ENCODE assay signal across 16 cellular contexts in the genomic region with DNA sequence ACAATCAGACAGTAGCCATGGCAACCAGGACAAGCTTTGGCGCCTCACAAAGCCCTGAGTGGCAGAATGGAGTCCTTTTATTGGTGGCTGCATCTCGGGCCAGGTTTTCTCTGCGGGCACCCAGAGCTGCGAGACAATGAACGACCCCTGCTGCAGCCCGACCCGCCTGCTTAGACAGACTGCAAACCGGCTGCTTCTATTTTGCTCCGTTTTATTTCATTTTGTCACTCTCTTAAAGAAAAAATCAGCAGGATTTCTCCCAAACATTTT.
DNase-seq lines count a peak whose midpoint lies in the region; ATAC-seq and TF ChIP-seq lines count a peak whose summit lies in the region.
"Had no signal": no experiment of that assay in that cellular context is flagged by ENCODE, and none has a peak within 500 bp of the region (broad histone marks: within the 10 kb centered on the region; RNA-seq: fewer than 3 reads in every experiment).

No MANE protein-coding gene starts in this region.

- TF ChIP-seq CTCF in cardiac muscle cell (IDR thresholded peaks at IDR 0.05; ENCODE audit: low read depth, low read length), result no peak
- no peak for TF ChIP-seq CTCF in CD14-positive monocyte (IDR thresholded peaks at IDR 0.05)

- H3K27me3 Mint-ChIP-seq in CD14-positive monocyte (ENCODE audit: low read depth in 3 of 3), result peaks cover 0 to 4% (median 3%) of the 10 kb centered on the region in 3 donors

- no peak for ATAC-seq in left cardiac atrium
- ATAC-seq in stimulated activated effector memory CD8-positive, alpha-beta T cell treated with anti-CD3 and anti-CD28 coated beads, Interleukin-12 subunit alpha, Interleukin-12 subunit beta, amount 100 ng/mL, for 72 hours, result no peak
- ATAC-seq: Right ventricle myocardium inferior had no signal

- H3K27me3 ChIP-seq in cardiac muscle cell, result no peaks in the 10 kb centered on the region

- peaks cover 11% of the 10 kb centered on the region for H3K9me3 Mint-ChIP-seq in stimulated activated effector memory CD8-positive, alpha-beta T cell treated with anti-CD3 and anti-CD28 coated beads, Interleukin-12 subunit alpha, Interleukin-12 subunit beta, amount 100 ng/mL, for 72 hours
- peaks cover 10 to 25% (median 14%) of the 10 kb centered on the region in 7 donors for H3K9me3 Mint-ChIP-seq in CD14-positive monocyte

- H3K9me3 ChIP-seq in cardiac muscle cell (ENCODE audit: low read depth), result no peaks in the 10 kb centered on the region

- H3K27ac ChIP-seq in cardiac muscle cell, result peak overlapping the region; percentile 29
- H3K27ac ChIP-seq: KMS-11 had no signal

- intact Hi-C loops in left cardiac atrium (cut with DNase I) (no loop called here), CD14-positive monocyte (cut with micrococcal nuclease) (no loop called here)

- H3K4me1 ChIP-seq in cardiac muscle cell (ENCODE audit: low read depth), result peaks cover 12% of the 10 kb centered on the region

- no peak overlapping the region for H3K4me3 Mint-ChIP-seq in stimulated activated effector memory CD8-positive, alpha-beta T cell treated with anti-CD3 and anti-CD28 coated beads, Interleukin-12 subunit alpha, Interleukin-12 subunit beta, amount 100 ng/mL, for 72 hours
- no peak overlapping the region for H3K4me3 Mint-ChIP-seq in CD14-positive monocyte
- H3K4me3 Mint-ChIP-seq: HFFc6, mesothelial cell of epicardium had no signal

- H3K36me3 ChIP-seq in cardiac muscle cell, result no peaks in the 10 kb centered on the region

- DNase-seq in cardiac muscle cell (ENCODE audit: low read depth in 1 of 2, low spot score in 1 of 2), result no peak
- no peak for DNase-seq in left cardiac atrium
- DNase-seq in NCI-H748 treated with DMSO at 0.1 percent for 48 hours (lab: John Stamatoyannopoulos, UW), result peak; percentile 14
- DNase-seq in left kidney (ENCODE audit: low read depth, low spot score), result peak; percentile 50
- no peak for DNase-seq in stimulated activated effector memory CD8-positive, alpha-beta T cell treated with anti-CD3 and anti-CD28 coated beads, Interleukin-12 subunit alpha, Interleukin-12 subunit beta, amount 100 ng/mL, for 72 hours (ENCODE audit: low spot score in 2 of 2)
- no peak for DNase-seq in iPS-NIHi7 (ENCODE audit: extremely low spot score)
- no peak for DNase-seq in CD14-positive monocyte (ENCODE audit: low spot score)
- no peak for DNase-seq in AG08396 (ENCODE audit: low spot score)
- DNase-seq: activated CD4-positive, alpha-beta T cell treated with anti-CD3 and anti-CD28 coated beads, Interleukin-2, amount 50 U/mL, for 4 hours; activated effector memory CD4-positive, alpha-beta T cell treated with Interleukin-2 at 50 U/mL for 16 hours; foreskin fibroblast; HFFc6; T1000 had no signal

- peaks cover 90% of the 10 kb centered on the region for H3K36me3 Mint-ChIP-seq in stimulated activated effector memory CD8-positive, alpha-beta T cell treated with anti-CD3 and anti-CD28 coated beads, Interleukin-12 subunit alpha, Interleukin-12 subunit beta, amount 100 ng/mL, for 72 hours
- peaks cover 53 to 72% of the 10 kb centered on the region in 2 donors for H3K36me3 Mint-ChIP-seq in CD14-positive monocyte

- H3K4me1 Mint-ChIP-seq in stimulated activated effector memory CD8-positive, alpha-beta T cell treated with anti-CD3 and anti-CD28 coated beads, Interleukin-12 subunit alpha, Interleukin-12 subunit beta, amount 100 ng/mL, for 72 hours, result peaks cover 21% of the 10 kb centered on the region
- no peaks in the 10 kb centered on the region for H3K4me1 Mint-ChIP-seq in CD14-positive monocyte
- H3K4me1 Mint-ChIP-seq: mesothelial cell of epicardium had no signal

- H3K4me3 ChIP-seq in cardiac muscle cell, result no peak overlapping the region

- H3K27ac Mint-ChIP-seq in stimulated activated effector memory CD8-positive, alpha-beta T cell treated with anti-CD3 and anti-CD28 coated beads, Interleukin-12 subunit alpha, Interleukin-12 subunit beta, amount 100 ng/mL, for 72 hours, result no peak overlapping the region
- no peak overlapping the region for H3K27ac Mint-ChIP-seq in CD14-positive monocyte
- H3K27ac Mint-ChIP-seq: HFFc6, mesothelial cell of epicardium had no signal

Comparison
In these comparisons a context has a peak if more than half of its experiments do, and no peak if none do; other contexts are left out.
1. DNase-seq: peak in NCI-H748 treated with DMSO at 0.1 percent for 48 hours (single experiment) and left kidney (single experiment); none in cardiac muscle cell (0 of 2), left cardiac atrium (single experiment), stimulated activated effector memory CD8-positive, alpha-beta T cell treated with anti-CD3 and anti-CD28 coated beads, Interleukin-12 subunit alpha, Interleukin-12 subunit beta, amount 100 ng/mL, for 72 hours (0 of 2), iPS-NIHi7 (single experiment), CD14-positive monocyte (single experiment) and AG08396 (single experiment).